ENCODE assay signal across 9 cellular contexts in genomic region chr5:114305402-114306207, GRCh38. TPM values are rescaled to one million over a fixed set of nuclear protein-coding genes. Genes with fewer than 3 reads are reported as not detected.
A peak's percentile ranks its signal among the peaks of the same experiment; 100 is the strongest.
DNase-seq lines count a peak whose midpoint lies in the region; ATAC-seq, FAIRE-seq and TF ChIP-seq lines count a peak whose summit lies in the region.
"Had no signal": no experiment of that assay in that cellular context is flagged by ENCODE, and none has a peak within 500 bp of the region (broad histone marks: within the 10 kb centered on the region; RNA-seq: fewer than 3 reads in every experiment).

No MANE protein-coding gene starts in this region.

- H3K27ac ChIP-seq in neural cell (ENCODE audit: low read length) (no peak overlapping the region), left lung (no peak overlapping the region)

- peak; percentile 48 for TF ChIP-seq CTCF in neural cell (IDR thresholded peaks at IDR 0.05; ENCODE audit: poor library complexity, severe bottlenecking)
- peak in 1 of 2 donors; percentile 13 for TF ChIP-seq CTCF in left lung (IDR thresholded peaks at IDR 0.05)

- no peak overlapping the region for H2AFZ ChIP-seq in neural cell (ENCODE audit: low read depth, low read length)

- H3K79me2 ChIP-seq in neural cell (replicated peaks; ENCODE audit: insufficient read depth, low read length), result no peaks in the 10 kb centered on the region

- no peaks in the 10 kb centered on the region for H3F3A ChIP-seq in neural cell (ENCODE audit: insufficient read depth, low read length, poor library complexity, severe bottlenecking)

- H3K4me2 ChIP-seq in neural cell (ENCODE audit: low read length), result no peak overlapping the region

- DNase-seq in GM12891 (ENCODE audit: insufficient read length, low spot score), result no peak
- DNase-seq in adipocyte (ENCODE audit: low read depth), result peak; percentile 69
- DNase-seq in left lung, result no peak
- no peak for DNase-seq in glomerular visceral epithelial cell (ENCODE audit: extremely low spot score)
- DNase-seq in NCI-H748 (lab: John Stamatoyannopoulos, UW; ENCODE audit: unreplicated experiment), result no peak
- DNase-seq: substantia nigra had no signal

- H3K27me3 ChIP-seq in adipocyte (replicated peaks; ENCODE audit: control insufficient read depth, insufficient read depth, low read length), result no peaks in the 10 kb centered on the region
- H3K27me3 ChIP-seq in neural cell (ENCODE audit: insufficient read depth, low read depth, low read length), result no peaks in the 10 kb centered on the region
- H3K27me3 ChIP-seq in left lung, result no peaks in the 10 kb centered on the region

- H3K9me3 ChIP-seq in adipocyte (ENCODE audit: control insufficient read depth, low read length) (no peaks in the 10 kb centered on the region), neural cell (ENCODE audit: low read length) (no peaks in the 10 kb centered on the region), left lung (no peaks in the 10 kb centered on the region)

- ATAC-seq in HG03159 (IDR thresholded peaks at IDR 0.05; ENCODE audit: unreplicated experiment), result peak; percentile 70
- no peak for ATAC-seq in left lung
- ATAC-seq in GM19455 (IDR thresholded peaks at IDR 0.05; ENCODE audit: unreplicated experiment), result no peak

- FAIRE-seq in GM12891 (lab: Jason Lieb, UNC), result peak; percentile 58

- no peaks in the 10 kb centered on the region for H4K20me1 ChIP-seq in neural cell (ENCODE audit: insufficient read depth)

- H3K36me3 ChIP-seq in adipocyte (ENCODE audit: control insufficient read depth, insufficient read depth, low read length, severe bottlenecking) (no peaks in the 10 kb centered on the region), neural cell (ENCODE audit: insufficient read depth, low read length) (no peaks in the 10 kb centered on the region), left lung (no peaks in the 10 kb centered on the region)

- H3K4me1 ChIP-seq in adipocyte (ENCODE audit: control insufficient read depth, insufficient read depth, low read length) (no peaks in the 10 kb centered on the region), left lung (no peaks in the 10 kb centered on the region)

- H3K9me2 ChIP-seq in neural cell (ENCODE audit: insufficient read depth, low read length), result no peaks in the 10 kb centered on the region

- H3K4me3 ChIP-seq in adipocyte (ENCODE audit: low read length) (no peak overlapping the region), neural cell (ENCODE audit: low read length) (no peak overlapping the region), left lung (no peak overlapping the region)

- TF ChIP-seq POLR2A in GM12891 (IDR thresholded peaks at IDR 0.05; ENCODE audit: low read depth, low read length), result no peak

- intact Hi-C loops in left lung (cut with DNase I), result no loop called here

- H3K9ac ChIP-seq in adipocyte (ENCODE audit: low read length) (no peak overlapping the region), neural cell (ENCODE audit: low read length) (no peak overlapping the region)

- peak; percentile 55 for TF ChIP-seq RAD21 in neural cell (conservative IDR thresholded peaks at IDR 0.05)

- no peak for TF ChIP-seq EP300 in neural cell (conservative IDR thresholded peaks at IDR 0.05; ENCODE audit: poor library complexity, severe bottlenecking)

TF ChIP-seq in GM12891, 5 proteins besides CTCF, POLR2A, EP300 and RAD21:
- TF ChIP-seq PAX5 (IDR thresholded peaks at IDR 0.05; ENCODE audit: insufficient read depth, low read length, severe bottlenecking) (no peak), POLR2AphosphoS5 (IDR thresholded peaks at IDR 0.05; ENCODE audit: low read depth, low read length) (no peak), POU2F2 (IDR thresholded peaks at IDR 0.05; ENCODE audit: low read depth, low read length) (no peak), TAF1 (IDR thresholded peaks at IDR 0.05; ENCODE audit: low read depth, low read length) (no peak), SPI1 (IDR thresholded peaks at IDR 0.05; ENCODE audit: low read depth, low read length) (no peak)

TF ChIP-seq in neural cell, 6 proteins besides CTCF, POLR2A, EP300 and RAD21:
- no peak for TF ChIP-seq POLR2AphosphoS5 (IDR thresholded peaks at IDR 0.05)
- no peak for TF ChIP-seq MXI1 (conservative IDR thresholded peaks at IDR 0.05; ENCODE audit: poor library complexity, severe bottlenecking)
- TF ChIP-seq EZH2 (IDR thresholded peaks at IDR 0.05; ENCODE audit: borderline replicate concordance, insufficient read depth, low read length, poor library complexity, severe bottlenecking), result no peak
- peak; percentile 31 for TF ChIP-seq SMC3 (conservative IDR thresholded peaks at IDR 0.05; ENCODE audit: poor library complexity)

RNA-seq across cellular contexts. Expression of gene KCNN2, which starts 56.3 kb away (rescaled TPM):
- 0.18 TPM for polyA plus RNA-seq in GM12891 (2012; ENCODE audit: low read depth, missing spikeins)
- 1.0 and 1.6 TPM in 2 replicates for polyA plus RNA-seq in neural cell
- 2.3 and 4.4 TPM in 2 replicates for polyA minus RNA-seq in neural cell
- total RNA-seq in left lung, result 1 to 10 TPM; 2.3 to 3.2 TPM
